In the genomic region with DNA sequence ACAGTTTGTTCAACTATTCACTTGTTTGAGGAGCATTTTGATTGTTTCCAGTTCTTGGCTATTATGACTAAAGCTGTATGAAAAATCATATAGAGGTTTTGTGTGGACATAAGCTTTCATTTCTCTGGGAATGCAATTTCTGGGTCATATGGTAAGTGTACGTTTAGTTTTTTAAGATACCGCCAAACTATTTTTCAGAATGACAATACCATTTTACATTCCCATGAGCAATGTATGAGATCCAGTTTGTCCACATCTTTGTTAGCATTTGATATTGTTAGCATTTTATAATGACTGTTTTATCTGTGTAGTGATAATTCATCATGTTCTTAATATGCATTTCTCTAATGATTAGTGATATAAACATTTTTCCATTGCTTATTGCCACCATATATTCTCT, we compare ENCODE assay signal across 19 cellular contexts.
DNase-seq lines count a peak whose midpoint lies in the region; TF ChIP-seq lines count a peak whose summit lies in the region.
"Had no signal": no experiment of that assay in that cellular context is flagged by ENCODE, and none has a peak within 500 bp of the region (broad histone marks: within the 10 kb centered on the region; RNA-seq: fewer than 3 reads in every experiment).

No MANE protein-coding gene starts in this region.

- POLR2A ChIA-PET in Caco-2 (lab: Charles Lee) = interaction anchor here (1.6 kb wide), 1 partner anchor 259 kb away, joined by 6 read pairs; a partner anchor contains a TSS

- no peaks in the 10 kb centered on the region for H3K27me3 Mint-ChIP-seq in Caco-2 (ENCODE audit: insufficient read depth, unreplicated experiment)
- H3K27me3 Mint-ChIP-seq: CD4-positive, alpha-beta memory T cell had no signal

- H3K27ac Mint-ChIP-seq in Caco-2 (ENCODE audit: unreplicated experiment) = peak overlapping the region; percentile 93
- H3K27ac Mint-ChIP-seq: CD4-positive, alpha-beta memory T cell had no signal

- H3K27ac ChIP-seq in hepatocyte (peak overlapping the region; percentile 89), tibial artery (peak overlapping the region; percentile 69)
- H3K27ac ChIP-seq: GM23248 had no signal

- H3K4me1 Mint-ChIP-seq in Caco-2 (ENCODE audit: low read depth, unreplicated experiment) = peaks cover 29% of the 10 kb centered on the region
- H3K4me1 Mint-ChIP-seq: CD4-positive, alpha-beta memory T cell had no signal

- TF ChIP-seq CTCF in Caco-2 (IDR thresholded peaks at IDR 0.05; ENCODE audit: insufficient read depth in 1 of 2, low read depth in 1 of 2, low read length in 1 of 2, severe bottlenecking in 1 of 2, unreplicated experiment in 1 of 2) (no peak), hepatocyte (IDR thresholded peaks at IDR 0.05; ENCODE audit: poor library complexity) (no peak), tibial artery (IDR thresholded peaks at IDR 0.05) (no peak)

- intact Hi-C loops in Caco-2 (cut with micrococcal nuclease; ENCODE audit: unreplicated experiment) = no loop called here
- intact Hi-C loops in tibial artery (cut with DNase I; ENCODE audit: low total_unique reads) = no loop called here

- H3K27me3 ChIP-seq in Caco-2 (replicated peaks; ENCODE audit: control insufficient read depth, insufficient read depth, low read length) (no peaks in the 10 kb centered on the region), hepatocyte (no peaks in the 10 kb centered on the region), tibial artery (no peaks in the 10 kb centered on the region)

- DNase-seq in Caco-2 (no peak), hepatocyte (ENCODE audit: low spot score) (no peak), tibial artery (no peak), NCI-H226 (no peak), NCI-H1436 (lab: John Stamatoyannopoulos, UW) (no peak), AG08395 (ENCODE audit: low spot score) (no peak)
- DNase-seq: 8988T; ACHN; C1 segment of cervical spinal cord; CD4-positive, alpha-beta memory T cell; COR-L47; DMS 273 treated with DMSO at 0.1 percent for 48 hours; DMS79; EL; GDM1; GM23248; H7 had no signal

- CTCF ChIA-PET in Caco-2 (lab: Charles Lee) = no interaction called here

- H4K20me1 ChIP-seq in hepatocyte (ENCODE audit: insufficient read depth, poor library complexity, severe bottlenecking) = no peaks in the 10 kb centered on the region

- H2AFZ ChIP-seq in hepatocyte = no peak overlapping the region
- H2AFZ ChIP-seq: GM23248 had no signal

- BruUV-seq in Caco-2 (replicated peaks; lab: Mats Ljungman, UMichigan) = no TSS peak

- H3K4me1 ChIP-seq in Caco-2 (peaks cover 28% of the 10 kb centered on the region), hepatocyte (ENCODE audit: insufficient read depth) (peaks cover 22% of the 10 kb centered on the region), tibial artery (peaks cover 0 to 30% (median 15%) of the 10 kb centered on the region in 4 donors)

- H3K36me3 ChIP-seq in Caco-2 (ENCODE audit: control insufficient read depth, insufficient read depth, low read length) (no peaks in the 10 kb centered on the region), hepatocyte (replicated peaks; ENCODE audit: insufficient read depth, low read depth) (no peaks in the 10 kb centered on the region), tibial artery (no peaks in the 10 kb centered on the region)

- H3K4me3 ChIP-seq in Caco-2 (ENCODE audit: low read depth, low read length) (no peak overlapping the region), hepatocyte (no peak overlapping the region), tibial artery (no peak overlapping the region)
- H3K4me3 ChIP-seq: A549, GM12878, GM23248 had no signal

- no peak overlapping the region for H3K4me2 ChIP-seq in hepatocyte

- H3K9me2 ChIP-seq in hepatocyte (replicated peaks; ENCODE audit: insufficient read depth) = no peaks in the 10 kb centered on the region

- 90% methylated on average over 2 of the region's 2 CpGs for WGBS in hepatocyte (ENCODE audit: low lambda C conversion rate, missing lambda C conversion rate)

- H3K4me3 Mint-ChIP-seq in Caco-2 (ENCODE audit: unreplicated experiment) = no peak overlapping the region
- H3K4me3 Mint-ChIP-seq: CD4-positive, alpha-beta memory T cell had no signal

- no peaks in the 10 kb centered on the region for H3K9me3 Mint-ChIP-seq in Caco-2 (ENCODE audit: unreplicated experiment)

- no peaks in the 10 kb centered on the region; the same call in 1 of the 2 replicates for H3K9me3 ChIP-seq in Caco-2
- H3K9me3 ChIP-seq in hepatocyte (ENCODE audit: low read depth) = no peaks in the 10 kb centered on the region
- no peaks in the 10 kb centered on the region for H3K9me3 ChIP-seq in tibial artery
- H3K9me3 ChIP-seq: A549 had no signal

- no peaks in the 10 kb centered on the region for H3K36me3 Mint-ChIP-seq in Caco-2 (ENCODE audit: insufficient read depth, unreplicated experiment)
- H3K36me3 Mint-ChIP-seq: CD4-positive, alpha-beta memory T cell had no signal

- no peaks in the 10 kb centered on the region for H3K79me2 ChIP-seq in hepatocyte
